11 cellular contexts compared by ENCODE assay signal in genomic region chr15:92896543-92896942, GRCh38. TPM values are rescaled to one million over a fixed set of nuclear protein-coding genes. Genes with fewer than 3 reads are reported as not detected.
DNase-seq lines count a peak whose midpoint lies in the region; ATAC-seq and TF ChIP-seq lines count a peak whose summit lies in the region.
"Had no signal": no experiment of that assay in that cellular context is flagged by ENCODE, and none has a peak within 500 bp of the region (broad histone marks: within the 10 kb centered on the region; RNA-seq: fewer than 3 reads in every experiment).

No MANE protein-coding gene starts in this region.

- no peak overlapping the region for H3K4me3 ChIP-seq in cardiac muscle cell
- no peak overlapping the region for H3K4me3 ChIP-seq in heart left ventricle
- no peak overlapping the region for H3K4me3 ChIP-seq in astrocyte of the spinal cord (ENCODE audit: low read depth, low read length)
- H3K4me3 ChIP-seq in upper lobe of left lung = no peak overlapping the region

- peaks cover 44% of the 10 kb centered on the region for H3K36me3 Mint-ChIP-seq in mesothelial cell of epicardium

- H3K27ac ChIP-seq in cardiac muscle cell (peak overlapping the region; percentile 6), heart left ventricle (peak overlapping the region in 3 of 12 donors; percentile 7 to 92 (median 28)), upper lobe of left lung (peak overlapping the region in 3 of 4 donors; percentile 32 to 67 (median 41))

- H3K27me3 Mint-ChIP-seq in mesothelial cell of epicardium (ENCODE audit: low read depth) = no peaks in the 10 kb centered on the region

- no peaks in the 10 kb centered on the region for H3K27me3 ChIP-seq in cardiac muscle cell
- no peaks in the 10 kb centered on the region for H3K27me3 ChIP-seq in heart left ventricle
- H3K27me3 ChIP-seq in upper lobe of left lung = no peaks in the 10 kb centered on the region

- no peak overlapping the region for H3K4me3 Mint-ChIP-seq in mesothelial cell of epicardium

- ATAC-seq in heart left ventricle (no peak), upper lobe of left lung (ENCODE audit: low FRiP score in 2 of 2) (no peak), HG03442 (IDR thresholded peaks at IDR 0.05; ENCODE audit: unreplicated experiment) (no peak)

- TF ChIP-seq EP300 in upper lobe of left lung (IDR thresholded peaks at IDR 0.05) = no peak

- peaks cover 8% of the 10 kb centered on the region for H3K9me3 Mint-ChIP-seq in mesothelial cell of epicardium

- H3K36me3 ChIP-seq in cardiac muscle cell = peaks cover 64% of the 10 kb centered on the region
- peaks cover 0 to 80% (median 70%) of the 10 kb centered on the region in 9 donors for H3K36me3 ChIP-seq in heart left ventricle
- peaks cover 27 to 56% (median 30%) of the 10 kb centered on the region in 4 donors for H3K36me3 ChIP-seq in upper lobe of left lung

- no peak for TF ChIP-seq CTCF in cardiac muscle cell (IDR thresholded peaks at IDR 0.05; ENCODE audit: low read depth, low read length)
- TF ChIP-seq CTCF in heart left ventricle (IDR thresholded peaks at IDR 0.05) = no peak
- no peak for TF ChIP-seq CTCF in astrocyte of the spinal cord (IDR thresholded peaks at IDR 0.05; ENCODE audit: low read depth, low read length)
- TF ChIP-seq CTCF in mesothelial cell of epicardium (IDR thresholded peaks at IDR 0.05; ENCODE audit: unreplicated experiment) = no peak
- TF ChIP-seq CTCF in upper lobe of left lung (IDR thresholded peaks at IDR 0.05) = no peak

- DNase-seq in cardiac muscle cell (ENCODE audit: low read depth in 1 of 2, low spot score in 1 of 2) (no peak), heart left ventricle (no peak), astrocyte of the spinal cord (ENCODE audit: low read depth, low spot score) (peak; percentile 3), mesothelial cell of epicardium (ENCODE audit: low spot score in 2 of 2, unreplicated experiment in 2 of 2) (no peak), upper lobe of left lung (no peak), T-helper 9 cell (no peak)
- DNase-seq in stimulated activated CD4-positive, alpha-beta T cell treated with anti-CD3 and anti-CD28 coated beads, Interleukin-4, amount 100 ng/mL, for 24 hours = no peak
- DNase-seq: NCI-H1048, NCI-H748 treated with DMSO at 0.1 percent for 48 hours, T1000 had no signal

- intact Hi-C loops in heart left ventricle (cut with DNase I) = no loop called here

- peaks cover 27% of the 10 kb centered on the region for H3K4me1 Mint-ChIP-seq in mesothelial cell of epicardium

- H3K9me3 ChIP-seq in cardiac muscle cell (ENCODE audit: low read depth) (no peaks in the 10 kb centered on the region), heart left ventricle (no peaks in the 10 kb centered on the region), upper lobe of left lung (no peaks in the 10 kb centered on the region)

- TF ChIP-seq POLR2A in heart left ventricle (IDR thresholded peaks at IDR 0.05) = no peak
- TF ChIP-seq POLR2A in upper lobe of left lung (IDR thresholded peaks at IDR 0.05) = no peak

- in situ Hi-C loops in astrocyte of the spinal cord (cut with HindIII; ENCODE audit: low sequenced_read_pairs) = no loop called here

- peak overlapping the region; percentile 81 for H3K27ac Mint-ChIP-seq in mesothelial cell of epicardium

- peaks cover 15% of the 10 kb centered on the region for H3K4me1 ChIP-seq in cardiac muscle cell (ENCODE audit: low read depth)
- H3K4me1 ChIP-seq in heart left ventricle = peaks cover 0 to 75% (median 49%) of the 10 kb centered on the region in 12 donors
- peaks cover 13 to 61% (median 56%) of the 10 kb centered on the region in 4 donors for H3K4me1 ChIP-seq in upper lobe of left lung

RNA-seq across cellular contexts. Expression of gene CHD2, which starts 3.6 kb away (rescaled TPM):
- total RNA-seq in cardiac muscle cell = 49.5 and 118 TPM in 2 replicates
- 60.8 and 90.6 TPM in 2 replicates for polyA plus RNA-seq in cardiac muscle cell
- total RNA-seq in heart left ventricle = 10 to 100 TPM; 28.3 to 76.8 (median 46.4) TPM
- 10 to 100 TPM; 23.1 to 28.7 TPM for polyA plus RNA-seq in heart left ventricle
- total RNA-seq in mesothelial cell of epicardium = 178 to 183 TPM (median 180 TPM) in 3 replicates
- 100 to 1,000 TPM; 102 to 500 (median 155) TPM for total RNA-seq in upper lobe of left lung
